ENCODE assay signal across 1 cellular context in genomic region chr5:142151436-142152382, GRCh38.
TF ChIP-seq lines count a peak whose summit lies in the region.

No MANE protein-coding gene starts in this region.

TF ChIP-seq in GM23338, 12 proteins besides CTCF, POLR2A, EP300 and RAD21 (continued from another document):
- no peak for TF ChIP-seq ZNF462 (CRISPR knock-in tag; IDR thresholded peaks at IDR 0.05)
- TF ChIP-seq ZNF114 (CRISPR knock-in tag; IDR thresholded peaks at IDR 0.05), result no peak
- no peak for TF ChIP-seq JUNB (IDR thresholded peaks at IDR 0.05; ENCODE audit: unreplicated experiment)
- no peak for TF ChIP-seq EZH2phosphoT487 (IDR thresholded peaks at IDR 0.05; ENCODE audit: unreplicated experiment)
- no peak for TF ChIP-seq CREB1 (CRISPR knock-in tag; IDR thresholded peaks at IDR 0.05; ENCODE audit: low read depth)
- no peak for TF ChIP-seq POLR2AphosphoS5 (IDR thresholded peaks at IDR 0.05; ENCODE audit: low read depth)
- TF ChIP-seq, protein P1, sequence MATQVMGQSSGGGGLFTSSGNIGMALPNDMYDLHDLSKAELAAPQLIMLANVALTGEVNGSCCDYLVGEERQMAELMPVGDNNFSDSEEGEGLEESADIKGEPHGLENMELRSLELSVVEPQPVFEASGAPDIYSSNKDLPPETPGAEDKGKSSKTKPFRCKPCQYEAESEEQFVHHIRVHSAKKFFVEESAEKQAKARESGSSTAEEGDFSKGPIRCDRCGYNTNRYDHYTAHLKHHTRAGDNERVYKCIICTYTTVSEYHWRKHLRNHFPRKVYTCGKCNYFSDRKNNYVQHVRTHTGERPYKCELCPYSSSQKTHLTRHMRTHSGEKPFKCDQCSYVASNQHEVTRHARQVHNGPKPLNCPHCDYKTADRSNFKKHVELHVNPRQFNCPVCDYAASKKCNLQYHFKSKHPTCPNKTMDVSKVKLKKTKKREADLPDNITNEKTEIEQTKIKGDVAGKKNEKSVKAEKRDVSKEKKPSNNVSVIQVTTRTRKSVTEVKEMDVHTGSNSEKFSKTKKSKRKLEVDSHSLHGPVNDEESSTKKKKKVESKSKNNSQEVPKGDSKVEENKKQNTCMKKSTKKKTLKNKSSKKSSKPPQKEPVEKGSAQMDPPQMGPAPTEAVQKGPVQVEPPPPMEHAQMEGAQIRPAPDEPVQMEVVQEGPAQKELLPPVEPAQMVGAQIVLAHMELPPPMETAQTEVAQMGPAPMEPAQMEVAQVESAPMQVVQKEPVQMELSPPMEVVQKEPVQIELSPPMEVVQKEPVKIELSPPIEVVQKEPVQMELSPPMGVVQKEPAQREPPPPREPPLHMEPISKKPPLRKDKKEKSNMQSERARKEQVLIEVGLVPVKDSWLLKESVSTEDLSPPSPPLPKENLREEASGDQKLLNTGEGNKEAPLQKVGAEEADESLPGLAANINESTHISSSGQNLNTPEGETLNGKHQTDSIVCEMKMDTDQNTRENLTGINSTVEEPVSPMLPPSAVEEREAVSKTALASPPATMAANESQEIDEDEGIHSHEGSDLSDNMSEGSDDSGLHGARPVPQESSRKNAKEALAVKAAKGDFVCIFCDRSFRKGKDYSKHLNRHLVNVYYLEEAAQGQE (IDR thresholded peaks at IDR 0.05; ENCODE audit: unreplicated experiment), result no peak
